ENCODE assay signal across 13 cellular contexts in the genomic region with DNA sequence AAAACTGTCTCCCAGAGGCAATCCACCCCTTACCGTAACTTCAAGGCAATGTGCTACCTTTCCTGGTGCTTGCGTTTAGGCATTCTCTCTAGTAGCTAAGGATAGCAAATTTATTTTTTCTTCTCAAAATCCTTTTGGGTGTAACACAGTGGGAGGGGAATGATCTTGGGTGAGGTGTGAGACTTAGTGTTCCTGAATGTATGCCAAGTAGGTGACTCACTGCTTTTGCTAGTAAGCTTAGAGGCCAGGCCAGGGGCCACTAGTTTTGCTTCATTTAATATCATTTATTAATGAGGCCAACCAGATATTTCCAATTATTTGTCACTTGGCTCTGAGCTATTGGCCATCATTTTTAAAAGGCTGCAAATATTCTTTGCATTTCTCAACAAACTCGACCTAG.
DNase-seq lines count a peak whose midpoint lies in the region; ATAC-seq and TF ChIP-seq lines count a peak whose summit lies in the region.
"Had no signal": no experiment of that assay in that cellular context is flagged by ENCODE, and none has a peak within 500 bp of the region (broad histone marks: within the 10 kb centered on the region; RNA-seq: fewer than 3 reads in every experiment).

No MANE protein-coding gene starts in this region.

- H3K27ac Mint-ChIP-seq in CD4-positive, alpha-beta memory T cell: no peak overlapping the region
- H3K27ac Mint-ChIP-seq: activated T-helper 1 cell treated with anti-CD3 and anti-CD28 coated beads, Interleukin-12 subunit alpha, Interleukin-12 subunit beta, Interleukin-2, Interleukin-4 antibody, amounts not matched to agents 30 ng/mL and 10 ng/mL and 1 ng/mL, durations not matched to agents 14 hours and 24 hours and 36 hours had no signal

- ATAC-seq in left lung: peak; percentile 73
- no peak for ATAC-seq in HG03469 (IDR thresholded peaks at IDR 0.05; ENCODE audit: unreplicated experiment)

- no peak overlapping the region for H3K4me3 Mint-ChIP-seq in CD4-positive, alpha-beta memory T cell
- H3K4me3 Mint-ChIP-seq: activated T-helper 1 cell treated with anti-CD3 and anti-CD28 coated beads, Interleukin-12 subunit alpha, Interleukin-12 subunit beta, Interleukin-2, Interleukin-4 antibody, amounts not matched to agents 30 ng/mL and 10 ng/mL and 1 ng/mL, durations not matched to agents 14 hours and 24 hours and 36 hours had no signal

- H3K4me3 ChIP-seq in AG10803 (ENCODE audit: low read length) (no peak overlapping the region), cardiac fibroblast (replicated peaks in 1 of 2; ENCODE audit: low read depth in 2 of 2, low read length in 2 of 2) (no peak overlapping the region), left lung (no peak overlapping the region)
- H3K4me3 ChIP-seq in CD4-positive, alpha-beta memory T cell (ENCODE audit: low read length in 2 of 2): no peak overlapping the region
- H3K4me3 ChIP-seq: cardiac muscle cell had no signal

- POLR2A ChIA-PET in CD4-positive, alpha-beta memory T cell (lab: Charles Lee; ENCODE audit: partially characterized antibody): no interaction called here

- no peaks in the 10 kb centered on the region for H3K27me3 ChIP-seq in left lung
- H3K27me3 ChIP-seq in CD4-positive, alpha-beta memory T cell (ENCODE audit: insufficient read depth, low read length): no peaks in the 10 kb centered on the region
- H3K27me3 ChIP-seq: cardiac muscle cell had no signal

- intact Hi-C loops in left lung (cut with DNase I): no loop called here
- intact Hi-C loops in CD4-positive, alpha-beta memory T cell (cut with micrococcal nuclease): no loop called here

- no peaks in the 10 kb centered on the region for H3K4me1 Mint-ChIP-seq in CD4-positive, alpha-beta memory T cell

- H3K36me3 Mint-ChIP-seq in CD4-positive, alpha-beta memory T cell: no peaks in the 10 kb centered on the region

- H3K27me3 Mint-ChIP-seq in CD4-positive, alpha-beta memory T cell: peaks cover 4 to 5% of the 10 kb centered on the region in 2 donors

- H3K36me3 ChIP-seq in left lung: no peaks in the 10 kb centered on the region
- no peaks in the 10 kb centered on the region for H3K36me3 ChIP-seq in CD4-positive, alpha-beta memory T cell (ENCODE audit: insufficient read depth, low read length)
- H3K36me3 ChIP-seq: cardiac muscle cell had no signal

- no peaks in the 10 kb centered on the region for H3K9me3 ChIP-seq in left lung
- no peaks in the 10 kb centered on the region for H3K9me3 ChIP-seq in CD4-positive, alpha-beta memory T cell (ENCODE audit: control insufficient read depth in 1 of 2, low read length in 2 of 2)

- peaks cover 0 to 5% (median 0%) of the 10 kb centered on the region in 8 donors for H3K9me3 Mint-ChIP-seq in CD4-positive, alpha-beta memory T cell
- H3K9me3 Mint-ChIP-seq: activated T-helper 1 cell treated with anti-CD3 and anti-CD28 coated beads, Interleukin-12 subunit alpha, Interleukin-12 subunit beta, Interleukin-2, Interleukin-4 antibody, amounts not matched to agents 30 ng/mL and 10 ng/mL and 1 ng/mL, durations not matched to agents 14 hours and 24 hours and 36 hours had no signal

- TF ChIP-seq CTCF in AG10803 (conservative IDR thresholded peaks at IDR 0.05; ENCODE audit: low read length) (no peak), cardiac fibroblast (IDR thresholded peaks at IDR 0.05; ENCODE audit: low read depth, low read length) (no peak), left lung (IDR thresholded peaks at IDR 0.05) (no peak)

- H3K4me1 ChIP-seq in left lung: no peaks in the 10 kb centered on the region
- no peaks in the 10 kb centered on the region for H3K4me1 ChIP-seq in CD4-positive, alpha-beta memory T cell (ENCODE audit: insufficient read depth, low read length)

- CTCF ChIA-PET in CD4-positive, alpha-beta memory T cell (lab: Charles Lee; ENCODE audit: partially characterized antibody): interaction anchor here (1.2 kb wide), 1 partner anchor 101 kb away, joined by 3 read pairs; no protein-coding TSS in a partner anchor

- peak; percentile 8 for DNase-seq in AG10803 (ENCODE audit: low read depth)
- peak; percentile 20 for DNase-seq in HT1080 (ENCODE audit: low read depth)
- DNase-seq in cardiac fibroblast (ENCODE audit: low read depth in 2 of 2): peak; percentile 62 to 69
- DNase-seq in left lung: no peak
- DNase-seq in CD4-positive, alpha-beta memory T cell: no peak
- no peak for DNase-seq in substantia nigra (lab: John Stamatoyannopoulos, UW)
- no peak for DNase-seq in KBM-7
- DNase-seq: activated CD4-positive, alpha-beta T cell treated with anti-CD3 and anti-CD28 coated beads for 4 hours; KG1; stimulated activated CD8-positive, alpha-beta memory T cell treated with anti-CD3 and anti-CD28 coated beads, Interleukin-4, amount 100 ng/mL, for 48 hours had no signal

- in situ Hi-C loops in KBM-7 (cut with MboI; ENCODE audit: low pct_unique_long_range_greater_than_20kb, low sequenced_read_pairs): no loop called here

- H3K27ac ChIP-seq in left lung (no peak overlapping the region), substantia nigra (ENCODE audit: low read depth, low read length, poor library complexity, severe bottlenecking) (no peak overlapping the region)
- H3K27ac ChIP-seq in CD4-positive, alpha-beta memory T cell (ENCODE audit: low read depth, low read length): no peak overlapping the region
- H3K27ac ChIP-seq: cardiac muscle cell had no signal

Comparison
In these comparisons a context has a peak if more than half of its experiments do, and no peak if none do; other contexts are left out.
1. DNase-seq: peak in AG10803 (single experiment), HT1080 (single experiment) and cardiac fibroblast (2 of 2); none in left lung (0 of 2), CD4-positive, alpha-beta memory T cell (0 of 5), substantia nigra (0 of 49) and KBM-7 (single experiment).